ENCODE assay signal across 28 cellular contexts in genomic region chr9:14733130-14733529, GRCh38. TPM values are rescaled to one million over a fixed set of nuclear protein-coding genes. Genes with fewer than 3 reads are reported as not detected.
"Had no signal": no experiment of that assay in that cellular context is flagged by ENCODE, and none has a peak within 500 bp of the region (broad histone marks: within the 10 kb centered on the region; RNA-seq: fewer than 3 reads in every experiment).

No MANE protein-coding gene starts in this region.

- H3K9me3 ChIP-seq: SJSA1, SK-N-SH had no signal

- H3K4me3 ChIP-seq: SJSA1 had no signal

- H3K36me3 ChIP-seq: SJSA1 had no signal

- ATAC-seq: T-cell had no signal

- H3K27ac ChIP-seq: SJSA1 had no signal

- H3K9ac ChIP-seq: SK-N-SH had no signal

- DNase-seq: KBM-7, MV-4-11, NCI-H1048, NCI-H1105, NCI-H1417, NCI-H1436 treated with DMSO at 0.1 percent for 48 hours, NCI-H1694 treated with DMSO at 0.1 percent for 48 hours, NCI-H1930, NCI-H2081, NCI-H2107, NCI-H226, NCI-H446, NCI-H510A, NCI-H524 treated with DMSO at 0.1 percent for 48 hours, NCI-H69, NCI-H774, Right ventricle myocardium superior, RPMI8226, SIG-M5, SK-N-SH, SW 1271, T-cell had no signal

- H3K4me2 ChIP-seq: SK-N-SH had no signal

- H3K4me1 ChIP-seq: SJSA1 had no signal

- FAIRE-seq: RCC 7860 had no signal

- H3K27me3 ChIP-seq: SJSA1 had no signal

RNA-seq across cellular contexts. Expression of gene CER1, which starts 10.6 kb away (rescaled TPM):
- total RNA-seq: HT-29, LHCN-M2, MCF 10A, Right ventricle myocardium superior, SJSA1, T-cell had no signal
- polyA plus RNA-seq: IgD-negative memory B cell, SK-N-SH had no signal
